10 cellular contexts compared by ENCODE assay signal in genomic region chr3:58135712-58136543, GRCh38.
A peak's percentile ranks its signal among the peaks of the same experiment; 100 is the strongest.
DNase-seq lines count a peak whose midpoint lies in the region; ATAC-seq and TF ChIP-seq lines count a peak whose summit lies in the region.
"Had no signal": no experiment of that assay in that cellular context is flagged by ENCODE, and none has a peak within 500 bp of the region (broad histone marks: within the 10 kb centered on the region; RNA-seq: fewer than 3 reads in every experiment).

No MANE protein-coding gene starts in this region.

- H3K9me3 ChIP-seq in PC-9 (ENCODE audit: insufficient read depth, low read depth), result no peaks in the 10 kb centered on the region
- H3K9me3 ChIP-seq in sigmoid colon, result no peaks in the 10 kb centered on the region
- no peaks in the 10 kb centered on the region for H3K9me3 ChIP-seq in mucosa of descending colon
- no peaks in the 10 kb centered on the region for H3K9me3 ChIP-seq in neuronal stem cell (replicated peaks in 1 of 2; ENCODE audit: control insufficient read depth in 2 of 2, insufficient read depth in 1 of 2, low read depth in 1 of 2, low read length in 2 of 2)

- no peak for ATAC-seq in mucosa of descending colon
- ATAC-seq: naive thymus-derived CD8-positive, alpha-beta T cell had no signal

- no peaks in the 10 kb centered on the region for H3K27me3 ChIP-seq in PC-9 (ENCODE audit: insufficient read depth, low read depth)
- no peaks in the 10 kb centered on the region for H3K27me3 ChIP-seq in sigmoid colon
- no peaks in the 10 kb centered on the region for H3K27me3 ChIP-seq in neuronal stem cell (ENCODE audit: control insufficient read depth in 3 of 3, insufficient read depth in 3 of 3, low read depth in 1 of 3, low read length in 3 of 3)

- 95 to 97% methylated on average over 14 of the region's 14 CpGs for WGBS in sigmoid colon, 2 donors
- no CpG with 5 or more reads among the region's 14 CpGs for WGBS in neuronal stem cell (ENCODE audit: extremely low coverage in 2 of 2, insufficient read length in 2 of 2, insufficient replicate concordance in 1 of 2), 2 donors

- peaks cover 14% of the 10 kb centered on the region for H3K36me3 ChIP-seq in PC-9 (ENCODE audit: low read depth)
- peaks cover 36 to 100% (median 45%) of the 10 kb centered on the region in 4 donors for H3K36me3 ChIP-seq in sigmoid colon
- peaks cover 23% of the 10 kb centered on the region for H3K36me3 ChIP-seq in mucosa of descending colon (ENCODE audit: low read depth)
- peaks cover 26 to 71% of the 10 kb centered on the region in 2 donors for H3K36me3 ChIP-seq in neuronal stem cell (replicated peaks in 1 of 2; ENCODE audit: control insufficient read depth in 2 of 2, insufficient read depth in 2 of 2, low read length in 2 of 2)

- no peak overlapping the region for H4K8ac ChIP-seq in neuronal stem cell (ENCODE audit: low read depth, low read length)

- no peak overlapping the region for H2BK12ac ChIP-seq in neuronal stem cell (ENCODE audit: low read length)

- POLR2A ChIA-PET in PC-9 (lab: Charles Lee; ENCODE audit: unreplicated experiment), result no interaction called here

- DNase-seq in GM12865 (ENCODE audit: low read depth) (no peak), PC-9 (no peak), fibroblast of peridontal ligament (ENCODE audit: extremely low read depth) (peak; percentile 18), sigmoid colon (no peak), mucosa of descending colon (no peak), DMS 273 treated with DMSO at 0.1 percent for 48 hours (lab: John Stamatoyannopoulos, UW) (no peak), neuronal stem cell (ENCODE audit: low spot score) (no peak)
- no peak for DNase-seq in stimulated activated CD4-positive, alpha-beta T cell treated with anti-CD3 and anti-CD28 coated beads, Interleukin-1b, Interleukin-23, amount 100 ng/mL, for 48 hours
- DNase-seq: caudate nucleus; naive thymus-derived CD8-positive, alpha-beta T cell had no signal

- CTCF ChIA-PET in PC-9 (lab: Charles Lee), result no interaction called here

- no peak overlapping the region for H3K4ac ChIP-seq in neuronal stem cell (ENCODE audit: low read length)

- TF ChIP-seq EP300 in sigmoid colon (IDR thresholded peaks at IDR 0.05), result peak in 1 of 4 donors; percentile 22

- H3K27ac ChIP-seq in PC-9, result no peak overlapping the region
- H3K27ac ChIP-seq in sigmoid colon, result peak overlapping the region; percentile 44 to 81 (median 71)
- no peak overlapping the region for H3K27ac ChIP-seq in neuronal stem cell (replicated peaks; ENCODE audit: low read length)

- intact Hi-C loops in PC-9 (cut with micrococcal nuclease; ENCODE audit: unreplicated experiment), result no loop called here
- intact Hi-C loops in sigmoid colon (cut with DNase I), result no loop called here
- intact Hi-C loops in mucosa of descending colon (cut with DNase I, micrococcal nuclease), result no loop called here

- H2BK5ac ChIP-seq in neuronal stem cell (ENCODE audit: low read length), result no peak overlapping the region

- H3K79me1 ChIP-seq in neuronal stem cell (ENCODE audit: low read depth, low read length), result no peaks in the 10 kb centered on the region

- no peak for TF ChIP-seq POLR2A in sigmoid colon (IDR thresholded peaks at IDR 0.05)

- H3K23ac ChIP-seq in neuronal stem cell (ENCODE audit: low read depth, low read length, poor library complexity), result no peak overlapping the region

- peaks cover 15% of the 10 kb centered on the region; the same call in 1 of the 2 replicates for H4K20me1 ChIP-seq in PC-9 (ENCODE audit: insufficient read depth)

- TF ChIP-seq CTCF in GM12865 (IDR thresholded peaks at IDR 0.05; ENCODE audit: insufficient read depth, low read depth, low read length, missing control alignments) (peak; percentile 16), PC-9 (conservative IDR thresholded peaks at IDR 0.05) (peak; percentile 52; the same call in 1 of the 2 replicates), sigmoid colon (IDR thresholded peaks at IDR 0.05) (peak in 3 of 4 experiments; percentile 13 to 43 (median 26)), mucosa of descending colon (IDR thresholded peaks at IDR 0.05) (no peak)

- H3K4me1 ChIP-seq in PC-9 (replicated peaks; ENCODE audit: insufficient read depth) (no peaks in the 10 kb centered on the region), sigmoid colon (peaks cover 0 to 33% (median 10%) of the 10 kb centered on the region in 4 donors), mucosa of descending colon (ENCODE audit: low read depth) (no peaks in the 10 kb centered on the region), neuronal stem cell (ENCODE audit: control insufficient read depth in 2 of 2, insufficient read depth in 1 of 2, low read depth in 1 of 2, low read length in 2 of 2) (no peaks in the 10 kb centered on the region)

- no peak overlapping the region for H3K18ac ChIP-seq in neuronal stem cell (ENCODE audit: low read length)

- no peak overlapping the region for H3K14ac ChIP-seq in neuronal stem cell (ENCODE audit: low read length)

- no peak overlapping the region for H4K91ac ChIP-seq in neuronal stem cell (ENCODE audit: low read depth, low read length, poor library complexity)

- H2BK15ac ChIP-seq in neuronal stem cell (ENCODE audit: low read length), result no peak overlapping the region

- H2AK5ac ChIP-seq in neuronal stem cell (ENCODE audit: low read depth, low read length), result no peak overlapping the region

- H3K79me2 ChIP-seq in PC-9 (ENCODE audit: low read depth), result no peaks in the 10 kb centered on the region

- no peak overlapping the region for H2BK120ac ChIP-seq in neuronal stem cell (ENCODE audit: low read depth, low read length)

- H3K9ac ChIP-seq in neuronal stem cell (ENCODE audit: low read depth, low read length, poor library complexity), result no peak overlapping the region

- no TSS peak for BruUV-seq in PC-9 (replicated peaks; lab: Mats Ljungman, UMichigan)

- no peaks in the 10 kb centered on the region for H3K9me2 ChIP-seq in PC-9 (ENCODE audit: insufficient read depth)

- H2AFZ ChIP-seq in PC-9 (no peak overlapping the region), neuronal stem cell (ENCODE audit: low read length) (no peak overlapping the region)

- H3K4me2 ChIP-seq in PC-9 (no peak overlapping the region), neuronal stem cell (ENCODE audit: insufficient read depth, low read length, poor library complexity, severe bottlenecking) (no peak overlapping the region)

- H3K4me3 ChIP-seq in GM12865 (ENCODE audit: low read depth, low read length), result no peak overlapping the region
- H3K4me3 ChIP-seq in PC-9, result no peak overlapping the region
- H3K4me3 ChIP-seq in sigmoid colon, result no peak overlapping the region
- H3K4me3 ChIP-seq in mucosa of descending colon, result no peak overlapping the region
- H3K4me3 ChIP-seq in neuronal stem cell (ENCODE audit: low read length in 2 of 2), result peak overlapping the region in 1 of 2 donors; percentile 3

- peaks cover 16% of the 10 kb centered on the region; the same call in 1 of the 2 replicates for H3F3A ChIP-seq in PC-9 (ENCODE audit: insufficient read depth, low read depth)

Comparison
In these comparisons a context has a peak if more than half of its experiments do, and no peak if none do; other contexts are left out.
1. H3K27ac ChIP-seq: peak in sigmoid colon (4 of 4); none in PC-9 (single experiment) and neuronal stem cell (single experiment).